Comparison of ENCODE assay signal across 1 cellular context in genomic region chr6:154732824-154733609, GRCh38.
TF ChIP-seq lines count a peak whose summit lies in the region.

Gene SCAF8, plus strand, starts transcription at chr6:154733416. Its CDS starts 485 bp downstream, at chr6:154733901.

TF ChIP-seq in GM12878, 131 proteins besides CTCF, POLR2A, EP300 and RAD21 (continued from another document and continues in another):
- TF ChIP-seq CUX1 (IDR thresholded peaks at IDR 0.05; ENCODE audit: insufficient replicate concordance, low read depth, low read length) (no peak), SPI1 (IDR thresholded peaks at IDR 0.05; ENCODE audit: borderline replicate concordance, insufficient read depth, low read depth, low read length) (peak; percentile 28; the same call in 1 of the 2 replicates), CREB1 (IDR thresholded peaks at IDR 0.05; ENCODE audit: low read depth) (no peak), ZBTB4 (CRISPR knock-in tag; IDR thresholded peaks at IDR 0.05) (no peak), NRF1 (conservative IDR thresholded peaks at IDR 0.05; ENCODE audit: low read depth, low read length) (no peak), REST (IDR thresholded peaks at IDR 0.05; ENCODE audit: low read depth, low read length) (no peak), SUPT20H (IDR thresholded peaks at IDR 0.05; ENCODE audit: borderline replicate concordance, control insufficient read depth, low read depth, low read length) (no peak), MAX (IDR thresholded peaks at IDR 0.05; ENCODE audit: low read depth, low read length) (peak; percentile 47; the same call in 1 of the 2 replicates), YBX1 (IDR thresholded peaks at IDR 0.05) (no peak), TCF12 (IDR thresholded peaks at IDR 0.05; ENCODE audit: low read depth, low read length) (peak; percentile 28; the same call in 1 of the 2 replicates), CEBPB (IDR thresholded peaks at IDR 0.05; ENCODE audit: borderline replicate concordance in 1 of 2, low read depth in 2 of 2, low read length in 2 of 2) (no peak), EED (IDR thresholded peaks at IDR 0.05; ENCODE audit: low read depth) (no peak), TCF3 (IDR thresholded peaks at IDR 0.05; ENCODE audit: borderline replicate concordance, insufficient read depth, low read depth, low read length) (no peak), CHD4 (IDR thresholded peaks at IDR 0.05) (no peak), RELA (IDR thresholded peaks at IDR 0.05; ENCODE audit: borderline replicate concordance, partially characterized antibody) (peak; percentile 85), USF2 (IDR thresholded peaks at IDR 0.05; ENCODE audit: borderline replicate concordance, low read depth, low read length) (no peak), MLLT1 (IDR thresholded peaks at IDR 0.05) (no peak), SREBF2 (IDR thresholded peaks at IDR 0.05; ENCODE audit: low read length) (no peak), POLR2AphosphoS5 (IDR thresholded peaks at IDR 0.05; ENCODE audit: low read length) (peak; percentile 87), E2F8 (IDR thresholded peaks at IDR 0.05; ENCODE audit: low read depth, partially characterized antibody) (no peak), CEBPZ (IDR thresholded peaks at IDR 0.05; ENCODE audit: low read depth, low read length) (no peak), NR2F1 (conservative IDR thresholded peaks at IDR 0.05) (peak; percentile 52; the same call in 1 of the 2 replicates), ATF2 (IDR thresholded peaks at IDR 0.05; ENCODE audit: low read length) (no peak), HSF1 (IDR thresholded peaks at IDR 0.05; ENCODE audit: low read depth, low read length) (no peak), SRF (IDR thresholded peaks at IDR 0.05; ENCODE audit: low read depth in 2 of 2, low read length in 2 of 2) (no peak)
